Comparison of ENCODE assay signal across 12 cellular contexts in genomic region chr11:34313099-34313517, GRCh38. TPM values are rescaled to one million over a fixed set of nuclear protein-coding genes. Genes with fewer than 3 reads are reported as not detected.
DNase-seq lines count a peak whose midpoint lies in the region; ATAC-seq and TF ChIP-seq lines count a peak whose summit lies in the region.
"Had no signal": no experiment of that assay in that cellular context is flagged by ENCODE, and none has a peak within 500 bp of the region (broad histone marks: within the 10 kb centered on the region; RNA-seq: fewer than 3 reads in every experiment).

No MANE protein-coding gene starts in this region.

- H2BK12ac ChIP-seq in H9 (ENCODE audit: insufficient read length, low read depth, low read length), result no peak overlapping the region

- no peak overlapping the region for H2BK20ac ChIP-seq in H9 (ENCODE audit: low read depth, low read length, poor library complexity, severe bottlenecking)

- peaks cover 74% of the 10 kb centered on the region for H3K4me1 ChIP-seq in left ventricle myocardium inferior
- H3K4me1 ChIP-seq in H9 (ENCODE audit: insufficient read depth, low read length), result peaks cover 3% of the 10 kb centered on the region

- no peaks in the 10 kb centered on the region for H3K79me2 ChIP-seq in H9 (ENCODE audit: insufficient read depth, low read length)

- no peak overlapping the region for H4K8ac ChIP-seq in H9 (replicated peaks; ENCODE audit: insufficient read length, low read depth, low read length)

- H3K27me3 Mint-ChIP-seq in H9 (ENCODE audit: low read depth) (no peaks in the 10 kb centered on the region), T-helper 17 cell (peaks cover 16% of the 10 kb centered on the region)

- intact Hi-C loops in left ventricle myocardium inferior (cut with micrococcal nuclease), result no loop called here
- intact Hi-C loops in left cardiac atrium (cut with DNase I), result loop anchor here in 1 of 2 donors (5.0 to 10.0 kb wide), 2 partner anchors 34 to 48 kb away; no protein-coding TSS in a partner anchor

- no peak overlapping the region for H2BK5ac ChIP-seq in H9 (ENCODE audit: insufficient read length, low read length)

- H3K56ac ChIP-seq in H9 (ENCODE audit: insufficient read length, low read depth, low read length), result no peak overlapping the region

- DNase-seq in left ventricle myocardium inferior, result no peak
- DNase-seq in left cardiac atrium, result no peak
- peak; percentile 37 for DNase-seq in H9
- DNase-seq in T-helper 17 cell, result no peak
- DNase-seq in stimulated activated naive CD8-positive, alpha-beta T cell treated with anti-CD3 and anti-CD28 coated beads, Interleukin-15, Interleukin-2, amounts not matched to agents 100 U/mL and 50 U/mL, for 24 hours, result peak; percentile 16
- no peak for DNase-seq in NCI-H1694 (lab: John Stamatoyannopoulos, UW)
- DNase-seq in SKM-1 (lab: John Stamatoyannopoulos, UW; ENCODE audit: unreplicated experiment), result no peak
- DNase-seq: activated CD8-positive, alpha-beta memory T cell treated with anti-CD3 and anti-CD28 coated beads, Interleukin-2, amount 50 U/mL, for 4 hours; endodermal cell had no signal

- no peak overlapping the region for H3K18ac ChIP-seq in H9 (ENCODE audit: insufficient read length, low read depth, low read length)

- H3K23me2 ChIP-seq in H9 (ENCODE audit: insufficient read length, low read depth, low read length, poor library complexity, severe bottlenecking), result no peaks in the 10 kb centered on the region

- no peak overlapping the region for H3K9ac ChIP-seq in H9 (ENCODE audit: extremely low read depth, insufficient read length, low read length)

- H4K20me1 ChIP-seq in H9 (ENCODE audit: control insufficient read depth, insufficient read depth, insufficient read length), result no peaks in the 10 kb centered on the region

- no peak overlapping the region for H3K14ac ChIP-seq in H9 (ENCODE audit: insufficient read depth, low read length)

- no peaks in the 10 kb centered on the region for H3K79me1 ChIP-seq in H9 (ENCODE audit: insufficient read depth, low read depth, low read length, poor library complexity, severe bottlenecking)

- H3K27ac Mint-ChIP-seq in H9 (peak overlapping the region in 1 of 3 experiments; percentile 82; a peak in 1 of 7 replicates), T-helper 17 cell (no peak overlapping the region)
- H3K27ac Mint-ChIP-seq: CD8-positive, alpha-beta memory T cell; endodermal cell; mesothelial cell of epicardium had no signal

- H3K4me2 ChIP-seq in H9 (ENCODE audit: insufficient read depth, insufficient read length, low read length), result no peak overlapping the region

- H2BK15ac ChIP-seq in H9 (ENCODE audit: low read depth, low read length), result no peak overlapping the region

- H3K4ac ChIP-seq in H9 (ENCODE audit: low read depth, low read length), result no peak overlapping the region

- no peak overlapping the region for H2BK120ac ChIP-seq in H9 (ENCODE audit: low read depth, low read length, poor library complexity, severe bottlenecking)

- H3K36me3 Mint-ChIP-seq in H9 (ENCODE audit: insufficient read depth in 1 of 3, low read depth in 3 of 3), result no peaks in the 10 kb centered on the region
- H3K36me3 Mint-ChIP-seq in T-helper 17 cell (ENCODE audit: low read depth), result no peaks in the 10 kb centered on the region
- H3K36me3 Mint-ChIP-seq: CD8-positive, alpha-beta memory T cell; mesothelial cell of epicardium had no signal

- H4K91ac ChIP-seq in H9 (ENCODE audit: insufficient read length, low read depth, low read length), result no peak overlapping the region

- no peak overlapping the region for H3K23ac ChIP-seq in H9 (ENCODE audit: insufficient read length, low read depth, low read length)

- no peaks in the 10 kb centered on the region for H3K9me3 ChIP-seq in left ventricle myocardium inferior (replicated peaks)
- no peaks in the 10 kb centered on the region for H3K9me3 ChIP-seq in H9 (ENCODE audit: control insufficient read depth, low read depth, low read length)
- H3K9me3 ChIP-seq in T-helper 17 cell (ENCODE audit: control insufficient read depth, low read length, poor library complexity, severe bottlenecking), result no peaks in the 10 kb centered on the region

- no CpG with 5 or more reads among the region's 6 CpGs for WGBS in H9 (ENCODE audit: extremely low coverage, insufficient read length, low lambda C conversion rate)

- H3K27me3 ChIP-seq in left ventricle myocardium inferior (ENCODE audit: low read depth) (no peaks in the 10 kb centered on the region), H9 (ENCODE audit: insufficient read depth, low read length) (no peaks in the 10 kb centered on the region)

- no peak overlapping the region for H3K4me3 ChIP-seq in left ventricle myocardium inferior

- no peak overlapping the region for H2AK5ac ChIP-seq in H9 (ENCODE audit: insufficient read length, low read length)

- H3K36me3 ChIP-seq in left ventricle myocardium inferior, result no peaks in the 10 kb centered on the region

- H3T11ph ChIP-seq in H9 (ENCODE audit: low read length), result no peak overlapping the region

- H3K4me3 Mint-ChIP-seq in H9, result no peak overlapping the region
- no peak overlapping the region for H3K4me3 Mint-ChIP-seq in T-helper 17 cell
- H3K4me3 Mint-ChIP-seq: CD8-positive, alpha-beta memory T cell; endodermal cell; mesothelial cell of epicardium had no signal

- ATAC-seq in left cardiac atrium (no peak), T-helper 17 cell (peak; percentile 57), esophagus mucosa (no peak)
- ATAC-seq in stimulated activated naive CD8-positive, alpha-beta T cell treated with anti-CD3 and anti-CD28 coated beads, Interleukin-15, Interleukin-2, amounts not matched to agents 100 U/mL and 50 U/mL, for 24 hours, result peak; percentile 16

- H4K5ac ChIP-seq in H9 (ENCODE audit: insufficient read length, low read depth, low read length), result no peak overlapping the region

- no peak for TF ChIP-seq CTCF in left ventricle myocardium inferior (IDR thresholded peaks at IDR 0.05; ENCODE audit: borderline replicate concordance)
- no peak for TF ChIP-seq CTCF in H9 (conservative IDR thresholded peaks at IDR 0.05)

- no peaks in the 10 kb centered on the region for H3K9me3 Mint-ChIP-seq in H9
- H3K9me3 Mint-ChIP-seq: CD8-positive, alpha-beta memory T cell; endodermal cell; mesothelial cell of epicardium had no signal

- peak overlapping the region; percentile 85 for H3K27ac ChIP-seq in left ventricle myocardium inferior (replicated peaks)
- no peak overlapping the region for H3K27ac ChIP-seq in H9 (ENCODE audit: insufficient read length, low read depth, low read length)

- no peak overlapping the region for H2AFZ ChIP-seq in H9 (ENCODE audit: low read length)

- H3K4me1 Mint-ChIP-seq in H9, result peaks cover 24 to 27% of the 10 kb centered on the region in 2 experiments
- H3K4me1 Mint-ChIP-seq in T-helper 17 cell, result peaks cover 3% of the 10 kb centered on the region
- H3K4me1 Mint-ChIP-seq: mesothelial cell of epicardium had no signal

RNA-seq across cellular contexts. Expression of gene ABTB2, which starts 44.7 kb away (rescaled TPM):
- 24.7 TPM for total RNA-seq in left ventricle myocardium inferior
- 10 to 100 TPM; 12.5 to 19.3 TPM for total RNA-seq in left cardiac atrium
- 5.3 and 5.5 TPM in 2 replicates for total RNA-seq in H9 (2021)
- under 1 TPM; 0.55 to 0.81 TPM for total RNA-seq in T-helper 17 cell
- total RNA-seq in esophagus mucosa, result 3.4 TPM

Comparison
In these comparisons a context has a peak if more than half of its experiments do, and no peak if none do; other contexts are left out.
1. DNase-seq: peak in H9 (single experiment) and stimulated activated naive CD8-positive, alpha-beta T cell treated with anti-CD3 and anti-CD28 coated beads, Interleukin-15, Interleukin-2, amounts not matched to agents 100 U/mL and 50 U/mL, for 24 hours (single experiment); none in left ventricle myocardium inferior (single experiment), left cardiac atrium (single experiment), T-helper 17 cell (0 of 3), NCI-H1694 (single experiment) and SKM-1 (single experiment).
2. ATAC-seq: peak in T-helper 17 cell (single experiment) and stimulated activated naive CD8-positive, alpha-beta T cell treated with anti-CD3 and anti-CD28 coated beads, Interleukin-15, Interleukin-2, amounts not matched to agents 100 U/mL and 50 U/mL, for 24 hours (single experiment); none in left cardiac atrium (0 of 2) and esophagus mucosa (single experiment).